ENCODE assay signal across 10 cellular contexts in genomic region chr1:42937141-42937696, GRCh38. TPM values are rescaled to one million over a fixed set of nuclear protein-coding genes. Genes with fewer than 3 reads are reported as not detected.
DNase-seq lines count a peak whose midpoint lies in the region; ATAC-seq, FAIRE-seq and TF ChIP-seq lines count a peak whose summit lies in the region.
"Had no signal": no experiment of that assay in that cellular context is flagged by ENCODE, and none has a peak within 500 bp of the region (broad histone marks: within the 10 kb centered on the region; RNA-seq: fewer than 3 reads in every experiment).

No MANE protein-coding gene starts in this region.

- peaks cover 15 to 40% of the 10 kb centered on the region in 2 donors for H3K36me3 Mint-ChIP-seq in naive B cell

- ATAC-seq in GM12878 (no peak), naive B cell (ENCODE audit: low read depth in 2 of 2) (no peak), HG03095 (IDR thresholded peaks at IDR 0.05; ENCODE audit: unreplicated experiment) (no peak)

- H3K4me2 ChIP-seq in GM12878 (ENCODE audit: control insufficient read depth, insufficient read depth): peak overlapping the region; percentile 22; the same call in 1 of the 2 replicates

- no peak overlapping the region; the same call in 1 of the 2 replicates for H3K9ac ChIP-seq in GM12878 (ENCODE audit: control insufficient read depth, insufficient read depth, low read length)

- SMC1A ChIA-PET in GM12878 (lab: Charles Lee; ENCODE audit: uncharacterized antibody, unreplicated experiment): interaction anchor here (0.9 to 6.3 kb wide), 6 partner anchors 9 to 136 kb away, joined by 3 to 71 read pairs (median 4); no protein-coding TSS in a partner anchor

- no peaks in the 10 kb centered on the region for H3K27me3 Mint-ChIP-seq in naive B cell

- no peaks in the 10 kb centered on the region for H3K9me3 ChIP-seq in GM12878 (replicated peaks; ENCODE audit: control insufficient read depth, insufficient read depth, low read length)

- no peak for FAIRE-seq in GM12878 (lab: Jason Lieb, UNC)

- peaks cover 92% of the 10 kb centered on the region for H3K4me1 ChIP-seq in GM12878 (ENCODE audit: control insufficient read depth, insufficient read depth, low read length)

- H3K36me3 ChIP-seq in BJ (ENCODE audit: control insufficient read depth, insufficient read depth, low read length): peaks cover 39% of the 10 kb centered on the region
- peaks cover 64 to 70% of the 10 kb centered on the region in 2 experiments for H3K36me3 ChIP-seq in GM12878 (ENCODE audit: control insufficient read depth in 2 of 2, insufficient read depth in 2 of 2, low read length in 1 of 2)

- H2AFZ ChIP-seq in GM12878 (ENCODE audit: control insufficient read depth, low read depth, low read length): no peak overlapping the region

- TF ChIP-seq EP300 in Ishikawa (IDR thresholded peaks at IDR 0.05; ENCODE audit: borderline replicate concordance) (no peak), GM12878 (IDR thresholded peaks at IDR 0.05; ENCODE audit: borderline replicate concordance in 1 of 2, control insufficient read depth in 1 of 2, low read depth in 2 of 2, low read length in 2 of 2) (no peak)

- H3K9me3 Mint-ChIP-seq in naive B cell: no peaks in the 10 kb centered on the region

- peak overlapping the region; percentile 70 to 99 (median 97) for H3K27ac Mint-ChIP-seq in naive B cell

- H3K4me3 Mint-ChIP-seq in naive B cell: peak overlapping the region; percentile 17 to 85 (median 80)

- H3K4me3 ChIP-seq in BJ (ENCODE audit: low read depth, low read length) (no peak overlapping the region), GM12878 (no peak overlapping the region)

- CTCF ChIA-PET in BJ (lab: Yijun Ruan, JAX): interaction anchor here (1.0 to 4.9 kb wide), 5 partner anchors 14 to 136 kb away, joined by 3 to 24 read pairs (median 4); no protein-coding TSS in a partner anchor
- CTCF ChIA-PET in GM12878 (lab: Yijun Ruan, JAX): interaction anchor here (0.9 to 5.1 kb wide), 8 partner anchors 10 to 136 kb away, joined by 3 to 57 read pairs (median 4); no protein-coding TSS in a partner anchor

- H3K27me3 ChIP-seq in BJ (ENCODE audit: control insufficient read depth, insufficient read depth, low read length) (no peaks in the 10 kb centered on the region), GM12878 (replicated peaks in 1 of 2; ENCODE audit: control insufficient read depth in 2 of 2, insufficient read depth in 2 of 2, low read length in 1 of 2) (no peaks in the 10 kb centered on the region)

- H3K79me2 ChIP-seq in GM12878 (ENCODE audit: control insufficient read depth, insufficient read depth, low read length): peaks cover 100% of the 10 kb centered on the region

- no peak for TF ChIP-seq POLR2A in GM12878 (IDR thresholded peaks at IDR 0.05; ENCODE audit: low read depth, low read length)

- H3K27ac ChIP-seq in GM12878 (ENCODE audit: control insufficient read depth, insufficient read depth): peak overlapping the region; percentile 4

- TF ChIP-seq RAD21 in Ishikawa (IDR thresholded peaks at IDR 0.05; ENCODE audit: low read depth): no peak; the same call in 1 of the 2 replicates
- no peak for TF ChIP-seq RAD21 in GM12878 (IDR thresholded peaks at IDR 0.05; ENCODE audit: insufficient read depth, low read depth, low read length)

- POLR2A ChIA-PET in BJ (lab: Charles Lee): interaction anchor here (0.7 kb wide), 1 partner anchor 136 kb away, joined by 6 read pairs; no protein-coding TSS in a partner anchor
- POLR2A ChIA-PET in GM12878 (lab: Charles Lee): interaction anchor here (1.0 kb wide), 3 partner anchors 15 to 22 kb away, joined by 3 to 5 read pairs (median 4); no protein-coding TSS in a partner anchor

- TF ChIP-seq CTCF in BJ (IDR thresholded peaks at IDR 0.05; ENCODE audit: insufficient read depth, low read depth, low read length) (peak; percentile 19; the same call in 1 of the 2 replicates), GM12878 (IDR thresholded peaks at IDR 0.05 in 2 of 3, conservative IDR thresholded peaks at IDR 0.05 in 1 of 3; ENCODE audit: control insufficient read depth in 2 of 3, extremely low read depth in 1 of 3, insufficient read depth in 1 of 3, low read depth in 3 of 3, low read length in 3 of 3) (no peak)

- DNase-seq in BJ (ENCODE audit: low read depth) (no peak), GM12878 (ENCODE audit: low read depth, low spot score) (no peak), naive B cell (no peak), iPS-NIHi11 (ENCODE audit: low spot score) (no peak), amniotic stem cell (lab: John Stamatoyannopoulos, UW) (no peak), Kasumi-1 (lab: John Stamatoyannopoulos, UW) (no peak)
- DNase-seq: cerebellar nuclear complex, NCI-H1048 had no signal

- in situ Hi-C loops in GM12878 (cut with MboI): no loop called here

- RAD21 ChIA-PET in GM12878 (lab: Charles Lee; ENCODE audit: unreplicated experiment): interaction anchor here (0.8 to 3.4 kb wide), 5 partner anchors 10 to 137 kb away, joined by 3 to 11 read pairs (median 9); no protein-coding TSS in a partner anchor

- WGBS in GM12878 (ENCODE audit: insufficient coverage, insufficient replicate concordance, low lambda C conversion rate, missing lambda C conversion rate): 90% methylated on average over 6 of the region's 6 CpGs

- H3K4me1 Mint-ChIP-seq in naive B cell: peaks cover 86 to 99% (median 97%) of the 10 kb centered on the region in 3 donors

- no TSS peak for BruUV-seq in GM12878 (replicated peaks; lab: Mats Ljungman, UMichigan)

- intact Hi-C loops in GM12878 (cut with micrococcal nuclease; ENCODE audit: unreplicated experiment): no loop called here

- peaks cover 6% of the 10 kb centered on the region; the same call in 1 of the 2 replicates for H4K20me1 ChIP-seq in GM12878 (ENCODE audit: control insufficient read depth, insufficient read depth)

TF ChIP-seq in Ishikawa, 13 proteins besides CTCF, POLR2A, EP300 and RAD21 (continues in another document):
- TF ChIP-seq ZBTB7A (IDR thresholded peaks at IDR 0.05; ENCODE audit: low read depth) (no peak), TCF12 (IDR thresholded peaks at IDR 0.05; ENCODE audit: low read depth) (no peak), YY1 (IDR thresholded peaks at IDR 0.05; ENCODE audit: low read depth) (no peak), FOXM1 (IDR thresholded peaks at IDR 0.05; ENCODE audit: borderline replicate concordance, low read depth) (no peak), EGR1 (IDR thresholded peaks at IDR 0.05) (no peak), TEAD4 (IDR thresholded peaks at IDR 0.05) (no peak), MAX (IDR thresholded peaks at IDR 0.05) (no peak), USF1 (IDR thresholded peaks at IDR 0.05) (no peak), CREB1 (IDR thresholded peaks at IDR 0.05; ENCODE audit: low read depth) (no peak)

TF ChIP-seq in GM12878, 131 proteins besides CTCF, POLR2A, EP300 and RAD21:
- TF ChIP-seq EGR1 (IDR thresholded peaks at IDR 0.05; ENCODE audit: borderline replicate concordance in 1 of 2, low read depth in 2 of 2, low read length in 2 of 2): no peak
- no peak for TF ChIP-seq ATF7 (IDR thresholded peaks at IDR 0.05; ENCODE audit: low read depth)
- TF ChIP-seq FOS (IDR thresholded peaks at IDR 0.05; ENCODE audit: borderline replicate concordance, extremely low read depth, insufficient read length): no peak
- TF ChIP-seq ZNF217 (IDR thresholded peaks at IDR 0.05): no peak
- no peak for TF ChIP-seq NR2C2 (IDR thresholded peaks at IDR 0.05; ENCODE audit: borderline replicate concordance, control insufficient read depth, insufficient read length, low read depth)
- TF ChIP-seq MYB (IDR thresholded peaks at IDR 0.05; ENCODE audit: borderline replicate concordance, low read depth, low read length): no peak
- no peak for TF ChIP-seq ASH2L (IDR thresholded peaks at IDR 0.05; ENCODE audit: borderline replicate concordance, low read depth)
- TF ChIP-seq NFIC (IDR thresholded peaks at IDR 0.05; ENCODE audit: low read depth, low read length): no peak
- TF ChIP-seq CBFB (IDR thresholded peaks at IDR 0.05; ENCODE audit: low read depth): no peak
- no peak for TF ChIP-seq NKRF (conservative IDR thresholded peaks at IDR 0.05)
- TF ChIP-seq IKZF2 (IDR thresholded peaks at IDR 0.05): no peak

RNA-seq across cellular contexts. Expression of gene SLC2A1, which starts 21.4 kb away (rescaled TPM):
- 100 and 193 TPM in 2 replicates for polyA plus RNA-seq in BJ (2011; rRNA removed)
- polyA minus RNA-seq in BJ (2011; rRNA and poly(A)+ RNA removed): 92.4 and 93.5 TPM in 2 replicates
- 231 and 256 TPM in 2 replicates for total RNA-seq in GM12878 (2013; cell fraction: nucleolus; rRNA removed)
- 51.6 and 59.6 TPM in 2 replicates for total RNA-seq in GM12878 (2014; rRNA removed)
- total RNA-seq in GM12878 (2014; rRNA removed; fragmentation: Illumina TruSeq; extraction: Trizol): 21.1 and 21.9 TPM in 2 replicates
- total RNA-seq in GM12878 (2021): 59.5 and 62.7 TPM in 2 replicates
- 14.2 TPM for polyA plus RNA-seq in GM12878 (2011; ENCODE audit: low read depth)
- 24.6 and 61.0 TPM in 2 replicates for polyA plus RNA-seq in GM12878 (2011; rRNA removed)
- 65.0 and 66.9 TPM in 2 replicates for polyA plus RNA-seq in GM12878 (2011; cell fraction: cytosol; rRNA removed)
- 133 and 156 TPM in 2 replicates for polyA plus RNA-seq in GM12878 (2011; cell fraction: nucleus; rRNA removed)
- 31.0 and 72.3 TPM in 2 replicates for polyA plus RNA-seq in GM12878 (2012)
- 19.1 and 24.0 TPM in 2 replicates for polyA plus RNA-seq in GM12878 (2014; fragmentation: Illumina TruSeq; extraction: Trizol)
- polyA plus RNA-seq in GM12878 (2014; fragmentation: Nextera tagmentation; extraction: Ambion mirVana): 1 to 10 TPM; 5.7 to 8.2 TPM
- 28.7 and 29.0 TPM in 2 replicates for polyA plus RNA-seq in GM12878 (2014; rRNA removed)
- polyA plus RNA-seq in GM12878 (2016; fragmentation: Nextera tagmentation; extraction: Ambion mirVana): 10 to 100 TPM; 65.2 to 66.0 TPM
- polyA minus RNA-seq in GM12878 (2011; rRNA and poly(A)+ RNA removed): 75.2 and 106 TPM in 2 replicates
- polyA minus RNA-seq in GM12878 (2011; cell fraction: cytosol; rRNA and poly(A)+ RNA removed): 35.3 and 45.0 TPM in 2 replicates
- 71.8 and 100 TPM in 2 replicates for polyA minus RNA-seq in GM12878 (2011; cell fraction: nucleus; rRNA and poly(A)+ RNA removed)
- polyA plus RNA-seq in naive B cell (ENCODE audit: low read depth in 6 of 6): 100 to 1,000 TPM in 1 of 6 donors, 10 to 100 TPM in 5; 58.4 to 125 (median 89.7) TPM
